ENCODE assay signal across 8 cellular contexts in genomic region chr14:49633650-49634546, GRCh38. TPM values are rescaled to one million over a fixed set of nuclear protein-coding genes. Genes with fewer than 3 reads are reported as not detected.
DNase-seq lines count a peak whose midpoint lies in the region; ATAC-seq and TF ChIP-seq lines count a peak whose summit lies in the region.

No MANE protein-coding gene starts in this region.

- peak overlapping the region; percentile 74 for H3K4me3 ChIP-seq in right cardiac atrium (ENCODE audit: low read length)
- peak overlapping the region; percentile 69 to 97 for H3K4me3 ChIP-seq in vagina

- no peaks in the 10 kb centered on the region for H3K27me3 ChIP-seq in right cardiac atrium (ENCODE audit: control insufficient read depth, insufficient read depth)
- H3K27me3 ChIP-seq in vagina = no peaks in the 10 kb centered on the region

- H3K9me3 ChIP-seq in right cardiac atrium (ENCODE audit: control insufficient read depth, low read length) (no peaks in the 10 kb centered on the region), vagina (no peaks in the 10 kb centered on the region)

- DNase-seq in NCI-H146 treated with DMSO at 0.1 percent for 48 hours (lab: John Stamatoyannopoulos, UW; ENCODE audit: unreplicated experiment) (peak; percentile 80), T-helper 1 cell (peak; percentile 86 to 97 (median 90)), amygdala (lab: John Stamatoyannopoulos, UW) (peak; percentile 44 to 96 (median 89)), right cardiac atrium (peak; percentile 95 to 97 (median 97)), putamen (ENCODE audit: low spot score) (peak; percentile 95), vagina (ENCODE audit: extremely low spot score in 2 of 2) (peak in 1 of 2 donors; percentile 97)

- TF ChIP-seq POLR2A in vagina (IDR thresholded peaks at IDR 0.05) = peak in 1 of 2 donors; percentile 49

- intact Hi-C loops in right cardiac atrium (cut with DNase I) (loop anchor here in 2 of 4 donors (10.0 kb wide), 2 partner anchors 131 to 201 kb away; partner anchors contain the start of gene KLHDC2 (in 2 of the 2)), vagina (cut with DNase I) (loop anchor here (5.0 kb wide), 1 partner anchor 133 kb away; the partner anchor contains the start of gene KLHDC2)

- peaks cover 2% of the 10 kb centered on the region for H3K4me1 ChIP-seq in right cardiac atrium (ENCODE audit: control insufficient read depth, insufficient read depth, low read length)
- H3K4me1 ChIP-seq in vagina = peaks cover 51% of the 10 kb centered on the region

- peak overlapping the region; percentile 90 for H3K27ac ChIP-seq in right cardiac atrium (ENCODE audit: low read length)
- H3K27ac ChIP-seq in vagina = peak overlapping the region; percentile 97

- WGBS in right cardiac atrium = under 1% methylated on average over 99 of the region's 99 CpGs

- peak; percentile 66 to 91 (median 73) for TF ChIP-seq CTCF in vagina (IDR thresholded peaks at IDR 0.05)

- no peaks in the 10 kb centered on the region for H3K36me3 ChIP-seq in vagina

- peak; percentile 83 for ATAC-seq in GM18498 (IDR thresholded peaks at IDR 0.05; ENCODE audit: unreplicated experiment)
- ATAC-seq in HG02885 (IDR thresholded peaks at IDR 0.05; ENCODE audit: poor library complexity, unreplicated experiment) = peak; percentile 77
- peak; percentile 95 to 96 for ATAC-seq in right cardiac atrium

RNA-seq across cellular contexts. Expression of gene DNAAF2, which starts 1.1 kb away (rescaled TPM):
- 1 to 10 TPM; 5.3 to 7.1 (median 6.1) TPM for total RNA-seq in right cardiac atrium
- polyA plus RNA-seq in right cardiac atrium = 6.0 TPM
- 7.9 TPM for total RNA-seq in vagina

RNA-seq across cellular contexts. Expression of gene MGAT2, which starts 13.3 kb away (rescaled TPM):
- total RNA-seq in right cardiac atrium (10 to 100 TPM; 14.4 to 22.1 (median 16.3) TPM), vagina (11.3 TPM)
- 12.0 TPM for polyA plus RNA-seq in right cardiac atrium

RNA-seq across cellular contexts. Expression of gene RPL36AL, which starts 13.5 kb away (rescaled TPM):
- total RNA-seq in right cardiac atrium = 100 to 1,000 TPM; 153 to 180 (median 167) TPM
- 315 TPM for polyA plus RNA-seq in right cardiac atrium
- total RNA-seq in vagina = 208 TPM

RNA-seq across cellular contexts. Expression of gene LRR1, which starts 35.2 kb away (rescaled TPM):
- total RNA-seq in right cardiac atrium = 1 to 10 TPM; 5.3 to 7.5 (median 6.5) TPM
- 3.5 TPM for polyA plus RNA-seq in right cardiac atrium
- 3.7 TPM for total RNA-seq in vagina

RNA-seq across cellular contexts. Expression of gene RPS29, which starts 47.7 kb away (rescaled TPM):
- total RNA-seq in right cardiac atrium (100 to 1,000 TPM; 827 to 988 (median 890) TPM), vagina (3,080 TPM)
- polyA plus RNA-seq in right cardiac atrium = 1,306 TPM
